Comparison of ENCODE assay signal across 1 cellular context in the genomic region with DNA sequence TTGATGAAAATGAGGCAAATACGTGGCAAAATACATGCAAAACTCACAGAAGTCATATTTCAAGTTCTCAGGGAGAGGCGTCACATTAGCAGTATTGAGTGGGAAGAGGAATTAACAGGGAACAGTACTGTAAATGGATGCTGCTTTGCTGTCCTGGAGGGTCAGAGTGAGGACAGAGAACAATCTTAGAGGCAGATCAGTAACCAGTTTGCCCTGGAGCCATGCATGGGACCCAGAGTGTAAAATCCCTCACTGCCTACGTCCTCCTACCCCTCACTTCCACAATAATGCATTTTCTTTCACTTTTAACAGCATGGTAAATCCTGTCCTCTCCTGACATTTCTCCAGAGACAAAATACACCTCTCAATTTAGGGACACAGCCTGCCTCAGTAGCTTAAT.
TF ChIP-seq lines count a peak whose summit lies in the region.

No MANE protein-coding gene starts in this region.

TF ChIP-seq in GM23338, 12 proteins besides CTCF, POLR2A, EP300 and RAD21 (continued from another document):
- TF ChIP-seq, protein P1, sequence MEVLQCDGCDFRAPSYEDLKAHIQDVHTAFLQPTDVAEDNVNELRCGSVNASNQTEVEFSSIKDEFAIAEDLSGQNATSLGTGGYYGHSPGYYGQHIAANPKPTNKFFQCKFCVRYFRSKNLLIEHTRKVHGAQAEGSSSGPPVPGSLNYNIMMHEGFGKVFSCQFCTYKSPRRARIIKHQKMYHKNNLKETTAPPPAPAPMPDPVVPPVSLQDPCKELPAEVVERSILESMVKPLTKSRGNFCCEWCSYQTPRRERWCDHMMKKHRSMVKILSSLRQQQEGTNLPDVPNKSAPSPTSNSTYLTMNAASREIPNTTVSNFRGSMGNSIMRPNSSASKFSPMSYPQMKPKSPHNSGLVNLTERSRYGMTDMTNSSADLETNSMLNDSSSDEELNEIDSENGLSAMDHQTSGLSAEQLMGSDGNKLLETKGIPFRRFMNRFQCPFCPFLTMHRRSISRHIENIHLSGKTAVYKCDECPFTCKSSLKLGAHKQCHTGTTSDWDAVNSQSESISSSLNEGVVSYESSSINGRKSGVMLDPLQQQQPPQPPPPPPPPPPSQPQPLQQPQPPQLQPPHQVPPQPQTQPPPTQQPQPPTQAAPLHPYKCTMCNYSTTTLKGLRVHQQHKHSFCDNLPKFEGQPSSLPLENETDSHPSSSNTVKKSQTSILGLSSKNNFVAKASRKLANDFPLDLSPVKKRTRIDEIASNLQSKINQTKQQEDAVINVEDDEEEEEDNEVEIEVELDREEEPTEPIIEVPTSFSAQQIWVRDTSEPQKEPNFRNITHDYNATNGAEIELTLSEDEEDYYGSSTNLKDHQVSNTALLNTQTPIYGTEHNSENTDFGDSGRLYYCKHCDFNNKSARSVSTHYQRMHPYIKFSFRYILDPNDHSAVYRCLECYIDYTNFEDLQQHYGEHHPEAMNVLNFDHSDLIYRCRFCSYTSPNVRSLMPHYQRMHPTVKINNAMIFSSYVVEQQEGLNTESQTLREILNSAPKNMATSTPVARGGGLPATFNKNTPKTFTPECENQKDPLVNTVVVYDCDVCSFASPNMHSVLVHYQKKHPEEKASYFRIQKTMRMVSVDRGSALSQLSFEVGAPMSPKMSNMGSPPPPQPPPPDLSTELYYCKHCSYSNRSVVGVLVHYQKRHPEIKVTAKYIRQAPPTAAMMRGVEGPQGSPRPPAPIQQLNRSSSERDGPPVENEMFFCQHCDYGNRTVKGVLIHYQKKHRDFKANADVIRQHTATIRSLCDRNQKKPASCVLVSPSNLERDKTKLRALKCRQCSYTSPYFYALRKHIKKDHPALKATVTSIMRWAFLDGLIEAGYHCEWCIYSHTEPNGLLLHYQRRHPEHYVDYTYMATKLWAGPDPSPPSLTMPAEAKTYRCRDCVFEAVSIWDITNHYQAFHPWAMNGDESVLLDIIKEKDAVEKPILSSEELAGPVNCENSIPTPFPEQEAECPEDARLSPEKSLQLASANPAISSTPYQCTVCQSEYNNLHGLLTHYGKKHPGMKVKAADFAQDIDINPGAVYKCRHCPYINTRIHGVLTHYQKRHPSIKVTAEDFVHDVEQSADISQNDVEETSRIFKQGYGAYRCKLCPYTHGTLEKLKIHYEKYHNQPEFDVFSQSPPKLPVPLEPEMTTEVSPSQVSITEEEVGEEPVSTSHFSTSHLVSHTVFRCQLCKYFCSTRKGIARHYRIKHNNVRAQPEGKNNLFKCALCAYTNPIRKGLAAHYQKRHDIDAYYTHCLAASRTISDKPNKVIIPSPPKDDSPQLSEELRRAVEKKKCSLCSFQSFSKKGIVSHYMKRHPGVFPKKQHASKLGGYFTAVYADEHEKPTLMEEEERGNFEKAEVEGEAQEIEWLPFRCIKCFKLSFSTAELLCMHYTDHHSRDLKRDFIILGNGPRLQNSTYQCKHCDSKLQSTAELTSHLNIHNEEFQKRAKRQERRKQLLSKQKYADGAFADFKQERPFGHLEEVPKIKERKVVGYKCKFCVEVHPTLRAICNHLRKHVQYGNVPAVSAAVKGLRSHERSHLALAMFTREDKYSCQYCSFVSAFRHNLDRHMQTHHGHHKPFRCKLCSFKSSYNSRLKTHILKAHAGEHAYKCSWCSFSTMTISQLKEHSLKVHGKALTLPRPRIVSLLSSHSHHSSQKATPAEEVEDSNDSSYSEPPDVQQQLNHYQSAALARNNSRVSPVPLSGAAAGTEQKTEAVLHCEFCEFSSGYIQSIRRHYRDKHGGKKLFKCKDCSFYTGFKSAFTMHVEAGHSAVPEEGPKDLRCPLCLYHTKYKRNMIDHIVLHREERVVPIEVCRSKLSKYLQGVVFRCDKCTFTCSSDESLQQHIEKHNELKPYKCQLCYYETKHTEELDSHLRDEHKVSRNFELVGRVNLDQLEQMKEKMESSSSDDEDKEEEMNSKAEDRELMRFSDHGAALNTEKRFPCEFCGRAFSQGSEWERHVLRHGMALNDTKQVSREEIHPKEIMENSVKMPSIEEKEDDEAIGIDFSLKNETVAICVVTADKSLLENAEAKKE (CRISPR knock-in tag; IDR thresholded peaks at IDR 0.05), result no peak
- TF ChIP-seq EZH2phosphoT487 (IDR thresholded peaks at IDR 0.05; ENCODE audit: unreplicated experiment) (no peak), CREB1 (CRISPR knock-in tag; IDR thresholded peaks at IDR 0.05; ENCODE audit: low read depth) (no peak), ZNF331 (CRISPR knock-in tag; IDR thresholded peaks at IDR 0.05; ENCODE audit: low read depth) (no peak), NANOG (IDR thresholded peaks at IDR 0.05; ENCODE audit: borderline replicate concordance) (no peak), ZNF114 (CRISPR knock-in tag; IDR thresholded peaks at IDR 0.05) (no peak)
- TF ChIP-seq, protein P2, sequence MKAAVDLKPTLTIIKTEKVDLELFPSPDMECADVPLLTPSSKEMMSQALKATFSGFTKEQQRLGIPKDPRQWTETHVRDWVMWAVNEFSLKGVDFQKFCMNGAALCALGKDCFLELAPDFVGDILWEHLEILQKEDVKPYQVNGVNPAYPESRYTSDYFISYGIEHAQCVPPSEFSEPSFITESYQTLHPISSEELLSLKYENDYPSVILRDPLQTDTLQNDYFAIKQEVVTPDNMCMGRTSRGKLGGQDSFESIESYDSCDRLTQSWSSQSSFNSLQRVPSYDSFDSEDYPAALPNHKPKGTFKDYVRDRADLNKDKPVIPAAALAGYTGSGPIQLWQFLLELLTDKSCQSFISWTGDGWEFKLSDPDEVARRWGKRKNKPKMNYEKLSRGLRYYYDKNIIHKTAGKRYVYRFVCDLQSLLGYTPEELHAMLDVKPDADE (IDR thresholded peaks at IDR 0.05), result no peak
